Comparison of ENCODE assay signal across 23 cellular contexts in the genomic region with DNA sequence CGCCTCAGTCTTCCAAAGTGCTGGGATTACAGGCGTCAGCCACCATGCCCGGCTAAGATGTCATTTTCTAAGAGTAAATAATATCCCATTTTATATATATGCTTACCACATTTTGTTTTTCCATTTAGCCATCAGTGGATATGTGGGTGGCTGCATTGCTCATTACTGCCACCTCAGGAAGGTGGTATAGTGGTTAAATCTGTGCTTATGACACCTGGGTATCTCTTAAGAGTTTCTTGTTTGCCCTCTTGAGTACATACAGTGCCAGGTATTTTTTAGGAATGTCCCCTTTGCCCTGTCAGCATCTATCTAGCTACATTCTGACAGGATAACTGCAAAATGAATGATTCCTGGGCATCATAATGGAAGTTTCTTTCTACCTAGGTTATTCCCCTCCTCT. TPM values are rescaled to one million over a fixed set of nuclear protein-coding genes. Genes with fewer than 3 reads are reported as not detected.
A peak's percentile ranks its signal among the peaks of the same experiment; 100 is the strongest.
DNase-seq lines count a peak whose midpoint lies in the region; ATAC-seq, FAIRE-seq and TF ChIP-seq lines count a peak whose summit lies in the region.
"Had no signal": no experiment of that assay in that cellular context is flagged by ENCODE, and none has a peak within 500 bp of the region (broad histone marks: within the 10 kb centered on the region; RNA-seq: fewer than 3 reads in every experiment).

No MANE protein-coding gene starts in this region.

- H3K79me2 ChIP-seq in HepG2 (ENCODE audit: insufficient read depth, low read length) (peaks cover 12% of the 10 kb centered on the region), GM23248 (ENCODE audit: insufficient read depth) (peaks cover 24% of the 10 kb centered on the region; the same call in 1 of the 2 replicates), mammary epithelial cell (ENCODE audit: insufficient read depth, low read length) (no peaks in the 10 kb centered on the region)

- intact Hi-C loops in HepG2 (cut with micrococcal nuclease; ENCODE audit: unreplicated experiment) (no loop called here), mammary epithelial cell (cut with micrococcal nuclease) (no loop called here)

- H3K9me3 ChIP-seq in liver (ENCODE audit: control insufficient read depth in 4 of 4, low read length in 3 of 4) (peaks cover 43 to 78% (median 54%) of the 10 kb centered on the region in 4 donors), HepG2 (ENCODE audit: low read length) (peaks cover 38% of the 10 kb centered on the region), endodermal cell (ENCODE audit: control insufficient read depth, low read length) (peaks cover 96% of the 10 kb centered on the region), subcutaneous abdominal adipose tissue (ENCODE audit: control insufficient read depth in 5 of 5, low read length in 5 of 5) (peaks cover 19 to 70% (median 42%) of the 10 kb centered on the region in 5 donors), GM23248 (ENCODE audit: low read depth) (peaks cover 12% of the 10 kb centered on the region), mammary epithelial cell (replicated peaks; ENCODE audit: insufficient read depth, low read length) (peaks cover 26% of the 10 kb centered on the region)

- TF ChIP-seq CTCF in liver (IDR thresholded peaks at IDR 0.05; ENCODE audit: low read depth, low read length, missing input control) (no peak), HepG2 (CRISPR knock-in tag; IDR thresholded peaks at IDR 0.05) (no peak), LNCaP clone FGC (IDR thresholded peaks at IDR 0.05; ENCODE audit: control insufficient read depth, extremely low read depth, insufficient read depth) (peak; percentile 16; the same call in 1 of the 2 replicates), endodermal cell (conservative IDR thresholded peaks at IDR 0.05) (no peak), mammary epithelial cell (conservative IDR thresholded peaks at IDR 0.05 in 1 of 2, IDR thresholded peaks at IDR 0.05 in 1 of 2; ENCODE audit: extremely low read depth in 1 of 2, insufficient read depth in 1 of 2, low read depth in 1 of 2, low read length in 2 of 2) (no peak)

- H3K27me3 ChIP-seq in liver (ENCODE audit: control insufficient read depth in 4 of 4, insufficient read depth in 4 of 4, low read length in 3 of 4) (no peaks in the 10 kb centered on the region), HepG2 (ENCODE audit: control insufficient read depth in 1 of 2, insufficient read depth in 2 of 2, low read length in 2 of 2) (no peaks in the 10 kb centered on the region), endodermal cell (ENCODE audit: control insufficient read depth, insufficient read depth, low read length, poor library complexity, severe bottlenecking) (no peaks in the 10 kb centered on the region), subcutaneous abdominal adipose tissue (ENCODE audit: control insufficient read depth in 5 of 5, insufficient read depth in 4 of 5, low read length in 5 of 5) (no peaks in the 10 kb centered on the region), GM23248 (replicated peaks; ENCODE audit: insufficient read depth) (no peaks in the 10 kb centered on the region), mammary epithelial cell (ENCODE audit: insufficient read depth, low read length) (no peaks in the 10 kb centered on the region)

- ATAC-seq in HepG2: no peak
- ATAC-seq: CD8-positive, alpha-beta T cell; GM12878; GM23338; HCT116 had no signal

- WGBS in liver: 97% methylated on average over 3 of the region's 3 CpGs
- WGBS in HepG2 (ENCODE audit: low lambda C conversion rate): 96% methylated on average over 3 of the region's 3 CpGs
- 100% methylated on average over 1 to 2 of the region's 3 CpGs for WGBS in endodermal cell (ENCODE audit: insufficient coverage in 1 of 2, insufficient read length in 1 of 2), 2 experiments
- WGBS in GM23248 (ENCODE audit: low coverage in 1 of 2, low lambda C conversion rate in 2 of 2, missing lambda C conversion rate in 2 of 2), 2 experiments: 99 to 100% methylated on average over 3 of the region's 3 CpGs
- WGBS in mammary epithelial cell (ENCODE audit: low coverage, missing lambda C conversion rate): 73% methylated on average over 3 of the region's 3 CpGs

- DNase-seq in HepG2 (ENCODE audit: low spot score): no peak
- DNase-seq in LNCaP clone FGC (ENCODE audit: low read depth): no peak
- DNase-seq in endodermal cell: no peak
- no peak for DNase-seq in GM23248
- no peak for DNase-seq in mammary epithelial cell
- DNase-seq in NCI-H146 treated with DMSO at 0.1 percent for 48 hours (lab: John Stamatoyannopoulos, UW; ENCODE audit: unreplicated experiment): no peak
- DNase-seq: C1 segment of cervical spinal cord; Caco-2; CD4-positive, CD25-positive, alpha-beta regulatory T cell; CD8-positive, alpha-beta T cell; DMS153; EL; GDM1; H9 had no signal

- no peak overlapping the region for H3K4me2 ChIP-seq in HepG2 (ENCODE audit: low read depth, low read length)
- H3K4me2 ChIP-seq in GM23248 (ENCODE audit: unreplicated experiment): no peak overlapping the region
- no peak overlapping the region for H3K4me2 ChIP-seq in mammary epithelial cell (ENCODE audit: insufficient read depth, low read depth, low read length)
- H3K4me2 ChIP-seq: GM23338 had no signal

- no peak for TF ChIP-seq RAD21 in liver (IDR thresholded peaks at IDR 0.05)
- no peak for TF ChIP-seq RAD21 in HepG2 (CRISPR knock-in tag; IDR thresholded peaks at IDR 0.05)

- dilution Hi-C loops in mammary epithelial cell (cut with HindIII; ENCODE audit: low sequenced_read_pairs): no loop called here

- no peaks in the 10 kb centered on the region for H3K9me2 ChIP-seq in GM23248 (ENCODE audit: insufficient read depth)

- peaks cover 90% of the 10 kb centered on the region for H3K36me3 Mint-ChIP-seq in endodermal cell (ENCODE audit: low read depth)

- FAIRE-seq in HepG2 (lab: Jason Lieb, UNC): no peak
- FAIRE-seq: A204.1, GM12878, GM19239 had no signal

- H3K4me1 ChIP-seq in liver (ENCODE audit: control insufficient read depth in 4 of 4, insufficient read depth in 4 of 4, low read length in 3 of 4) (no peaks in the 10 kb centered on the region), HepG2 (ENCODE audit: insufficient read depth, low read length) (no peaks in the 10 kb centered on the region), endodermal cell (ENCODE audit: control insufficient read depth, insufficient read depth, low read length) (no peaks in the 10 kb centered on the region), subcutaneous abdominal adipose tissue (ENCODE audit: control insufficient read depth in 5 of 5, insufficient read depth in 5 of 5, low read length in 5 of 5) (no peaks in the 10 kb centered on the region), GM23248 (ENCODE audit: insufficient read depth) (no peaks in the 10 kb centered on the region), mammary epithelial cell (ENCODE audit: insufficient read depth, low read length) (no peaks in the 10 kb centered on the region)
- H3K4me1 ChIP-seq: Caco-2 had no signal

- no peaks in the 10 kb centered on the region for H3K27me3 Mint-ChIP-seq in endodermal cell (ENCODE audit: insufficient read depth)
- H3K27me3 Mint-ChIP-seq: B cell; CD4-positive, CD25-positive, alpha-beta regulatory T cell had no signal

- CTCF ChIA-PET in HepG2 (lab: Yijun Ruan, JAX; ENCODE audit: low intra/inter-chr PET ratio, low total read pairs) (no interaction called here), mammary epithelial cell (lab: Charles Lee; ENCODE audit: low non-redundant PET) (no interaction called here)

- no peaks in the 10 kb centered on the region for H4K20me1 ChIP-seq in HepG2 (ENCODE audit: insufficient read depth, low read length)
- H4K20me1 ChIP-seq in GM23248 (ENCODE audit: insufficient read depth): no peaks in the 10 kb centered on the region
- H4K20me1 ChIP-seq in mammary epithelial cell (ENCODE audit: insufficient read depth, low read length): no peaks in the 10 kb centered on the region

- POLR2A ChIA-PET in HepG2 (lab: Yijun Ruan, JAX): no interaction called here

- no peak overlapping the region for H3K4me3 Mint-ChIP-seq in endodermal cell
- H3K4me3 Mint-ChIP-seq: B cell; CD4-positive, CD25-positive, alpha-beta regulatory T cell; CD8-positive, alpha-beta T cell; GM23338; H9 had no signal

- no peak overlapping the region for H3K27ac ChIP-seq in liver (ENCODE audit: low read depth in 1 of 2, low read length in 2 of 2)
- no peak overlapping the region for H3K27ac ChIP-seq in HepG2 (ENCODE audit: extremely low read length, insufficient read depth, low read length)
- no peak overlapping the region for H3K27ac ChIP-seq in endodermal cell (ENCODE audit: low read depth, low read length)
- H3K27ac ChIP-seq in subcutaneous abdominal adipose tissue (ENCODE audit: low read depth, low read length): no peak overlapping the region
- H3K27ac ChIP-seq in GM23248: no peak overlapping the region
- H3K27ac ChIP-seq in mammary epithelial cell (ENCODE audit: insufficient read depth, low read depth, low read length): no peak overlapping the region
- H3K27ac ChIP-seq: 22Rv1 had no signal

- no peak for TF ChIP-seq POLR2A in HepG2 (IDR thresholded peaks at IDR 0.05; ENCODE audit: insufficient read depth in 1 of 2, low read depth in 2 of 2, low read length in 2 of 2)

- TF ChIP-seq EP300 in HepG2 (IDR thresholded peaks at IDR 0.05; ENCODE audit: low read depth in 2 of 2, low read length in 2 of 2): no peak
- no peak for TF ChIP-seq EP300 in HepG2 (CRISPR knock-in tag; IDR thresholded peaks at IDR 0.05; ENCODE audit: borderline replicate concordance)

- H3K4me3 ChIP-seq in liver (ENCODE audit: low read depth in 1 of 3, low read length in 3 of 3) (peak overlapping the region in 2 of 3 donors; percentile 22 to 56), HepG2 (replicated peaks in 1 of 3; ENCODE audit: insufficient read depth in 1 of 3, low read depth in 2 of 3, low read length in 3 of 3) (no peak overlapping the region), LNCaP clone FGC (ENCODE audit: low read depth, low read length) (no peak overlapping the region), endodermal cell (ENCODE audit: low read length) (peak overlapping the region; percentile 79), subcutaneous abdominal adipose tissue (ENCODE audit: low read depth in 1 of 5, low read length in 5 of 5) (peak overlapping the region in 3 of 5 donors; percentile 33 to 37 (median 35)), GM23248 (no peak overlapping the region), mammary epithelial cell (replicated peaks in 1 of 3; ENCODE audit: insufficient read depth in 1 of 3, low read depth in 2 of 3, low read length in 3 of 3) (no peak overlapping the region)
- H3K4me3 ChIP-seq: GM12878, GM23338 had no signal

- peaks cover 98% of the 10 kb centered on the region for H3K9me3 Mint-ChIP-seq in endodermal cell

- no peak overlapping the region for H3K9ac ChIP-seq in liver (ENCODE audit: low read depth in 1 of 2, low read length in 2 of 2)
- H3K9ac ChIP-seq in HepG2 (ENCODE audit: insufficient read depth, low read depth, low read length): no peak overlapping the region
- H3K9ac ChIP-seq in endodermal cell (ENCODE audit: extremely low read depth, low read length, poor library complexity, severe bottlenecking): no peak overlapping the region
- H3K9ac ChIP-seq in subcutaneous abdominal adipose tissue (ENCODE audit: low read length in 5 of 5): no peak overlapping the region
- no peak overlapping the region for H3K9ac ChIP-seq in GM23248
- H3K9ac ChIP-seq in mammary epithelial cell (ENCODE audit: insufficient read depth, low read length): no peak overlapping the region

- H3K36me3 ChIP-seq in liver (ENCODE audit: control insufficient read depth in 4 of 4, insufficient read depth in 3 of 4, low read depth in 1 of 4, low read length in 3 of 4): peaks cover 8 to 50% (median 38%) of the 10 kb centered on the region in 4 donors
- peaks cover 15 to 49% of the 10 kb centered on the region in 2 experiments for H3K36me3 ChIP-seq in HepG2 (replicated peaks in 1 of 2; ENCODE audit: control insufficient read depth in 1 of 2, insufficient read depth in 2 of 2, low read length in 2 of 2)
- peaks cover 83% of the 10 kb centered on the region for H3K36me3 ChIP-seq in endodermal cell (ENCODE audit: control insufficient read depth, insufficient read depth, low read length)
- H3K36me3 ChIP-seq in subcutaneous abdominal adipose tissue (ENCODE audit: control insufficient read depth in 5 of 5, insufficient read depth in 5 of 5, low read length in 5 of 5): peaks cover 20 to 25% (median 21%) of the 10 kb centered on the region in 5 donors
- H3K36me3 ChIP-seq in GM23248 (ENCODE audit: low read depth): peaks cover 42% of the 10 kb centered on the region
- no peaks in the 10 kb centered on the region for H3K36me3 ChIP-seq in mammary epithelial cell (ENCODE audit: insufficient read depth, low read length)

- in situ Hi-C loops in HepG2 (cut with HindIII; ENCODE audit: extremely low pct_ligation_motif_present, low pct_unique_long_range_greater_than_20kb) (no loop called here), GM23248 (cut with MboI) (no loop called here), mammary epithelial cell (cut with MboI; ENCODE audit: low sequenced_read_pairs in 2 of 2) (no loop called here)

- H2AFZ ChIP-seq in HepG2 (ENCODE audit: low read length): no peak overlapping the region
- no peak overlapping the region for H2AFZ ChIP-seq in GM23248
- H2AFZ ChIP-seq in mammary epithelial cell (ENCODE audit: low read depth, low read length): no peak overlapping the region
- H2AFZ ChIP-seq: GM23338 had no signal

- H3K4me1 Mint-ChIP-seq in endodermal cell: no peaks in the 10 kb centered on the region
- H3K4me1 Mint-ChIP-seq: B cell, GM23338, H9 had no signal

- no TSS peak for BruUV-seq in HepG2 (replicated peaks; lab: Mats Ljungman, UMichigan)
- no TSS peak for BruUV-seq in mammary epithelial cell (replicated peaks; lab: Mats Ljungman, UMichigan)

- H3K27ac Mint-ChIP-seq in endodermal cell: no peak overlapping the region
- H3K27ac Mint-ChIP-seq: B cell; CD4-positive, CD25-positive, alpha-beta regulatory T cell; CD8-positive, alpha-beta T cell; GM23338; H9 had no signal

- 0 out of 2 replicates have a peak, but pooled peaks cover 7% of the 10 kb centered on the region for H3F3A ChIP-seq in GM23248 (ENCODE audit: insufficient read depth)

RNA-seq across cellular contexts. Expression of a gene that starts 14.6 kb away (rescaled TPM):
- total RNA-seq in liver: 10 to 100 TPM; 11.8 to 12.0 TPM
- polyA plus RNA-seq in liver: 1 to 10 TPM; 2.5 to 5.9 TPM
- total RNA-seq in HepG2 (2016; rRNA removed; fragmentation: Illumina TruSeq; extraction: Trizol): 21.0 and 35.5 TPM in 2 replicates
- 5.9 and 6.2 TPM in 2 replicates for total RNA-seq in HepG2 (2016; cell fraction: cytosol; rRNA removed; fragmentation: Illumina TruSeq; extraction: Trizol; ENCODE audit: low read depth)
- total RNA-seq in HepG2 (2016; cell fraction: insoluble cytoplasmic fraction; rRNA removed; fragmentation: Illumina TruSeq; extraction: Trizol): 20.7 and 33.8 TPM in 2 replicates
- total RNA-seq in HepG2 (2016; cell fraction: membrane; rRNA removed; fragmentation: Illumina TruSeq; extraction: Trizol): 11.2 and 12.9 TPM in 2 replicates
- 20.8 and 24.9 TPM in 2 replicates for total RNA-seq in HepG2 (2016; cell fraction: nucleus; rRNA removed; fragmentation: Illumina TruSeq; extraction: Trizol)
- 8.5 and 9.6 TPM in 2 replicates for polyA plus RNA-seq in HepG2 (2011; rRNA removed)
- 5.9 and 8.3 TPM in 2 replicates for polyA plus RNA-seq in HepG2 (2011; cell fraction: cytosol; rRNA removed)
- 8.8 and 12.0 TPM in 2 replicates for polyA plus RNA-seq in HepG2 (2011; cell fraction: nucleus; rRNA removed)
- polyA plus RNA-seq in HepG2 (2012): 7.2 and 8.5 TPM in 2 replicates
- 3.0 and 3.6 TPM in 2 replicates for polyA plus RNA-seq in HepG2 (2016; cell fraction: cytosol; fragmentation: Illumina TruSeq; extraction: Trizol; ENCODE audit: low read depth)
- polyA plus RNA-seq in HepG2 (2016; cell fraction: insoluble cytoplasmic fraction; fragmentation: Illumina TruSeq; extraction: Trizol; ENCODE audit: low read depth): 13.0 and 13.9 TPM in 2 replicates
- 4.0 and 4.6 TPM in 2 replicates for polyA plus RNA-seq in HepG2 (2016; cell fraction: membrane; fragmentation: Illumina TruSeq; extraction: Trizol; ENCODE audit: low read depth)
- 42.0 and 46.3 TPM in 2 replicates for polyA plus RNA-seq in HepG2 (2016; cell fraction: nucleus; fragmentation: Illumina TruSeq; extraction: Trizol; ENCODE audit: insufficient read depth, low read depth)
- 8.7 TPM in 1 of 2 replicates, not detected in the other for polyA minus RNA-seq in HepG2 (2011; rRNA and poly(A)+ RNA removed; ENCODE audit: low replicate concordance)
- polyA minus RNA-seq in HepG2 (2011; cell fraction: cytosol; rRNA and poly(A)+ RNA removed): 16.4 and 17.4 TPM in 2 replicates
- 40.6 and 49.9 TPM in 2 replicates for polyA minus RNA-seq in HepG2 (2011; cell fraction: nucleus; rRNA and poly(A)+ RNA removed)
- 10 to 100 TPM; 24.6 to 28.8 TPM for total RNA-seq in endodermal cell
- polyA plus RNA-seq in endodermal cell (2013, experiment 1 of 2): 15.9 TPM
- 15.6 TPM for polyA plus RNA-seq in endodermal cell (2013, experiment 2 of 2)
- total RNA-seq in GM23248 (2014; rRNA removed; shearing (Covaris generic)): 5.3 and 8.3 TPM in 2 replicates
- 5.3 and 6.8 TPM in 2 replicates for polyA plus RNA-seq in GM23248 (2016; fragmentation: Nextera tagmentation; extraction: Ambion mirVana)
- 1 to 10 TPM; 3.4 to 8.5 TPM for total RNA-seq in mammary epithelial cell
- polyA plus RNA-seq in mammary epithelial cell: 0.36 TPM
- not detected for polyA minus RNA-seq in mammary epithelial cell

RNA-seq across cellular contexts. Expression of a gene that starts 22.7 kb away (rescaled TPM):
- total RNA-seq in liver (10 to 100 TPM in 1 of 2 donors, 1 to 10 TPM in 1; 8.9 to 13.7 TPM), HepG2 (2016; rRNA removed; fragmentation: Illumina TruSeq; extraction: Trizol) (12.8 and 16.5 TPM in 2 replicates), endodermal cell (10 to 100 TPM; 11.6 to 19.2 TPM), mammary epithelial cell (10 to 100 TPM in 1 of 2 donors, 1 to 10 TPM in 1; 8.2 to 10.4 TPM)
- polyA plus RNA-seq in liver (1 to 10 TPM; 3.1 to 4.5 TPM), HepG2 (2011; rRNA removed) (4.5 and 6.0 TPM in 2 replicates), GM23248 (2016; fragmentation: Nextera tagmentation; extraction: Ambion mirVana) (3.2 TPM in 2 replicates), mammary epithelial cell (3.1 TPM)
- total RNA-seq in HepG2 (2016; cell fraction: cytosol; rRNA removed; fragmentation: Illumina TruSeq; extraction: Trizol; ENCODE audit: low read depth): 1.8 and 2.2 TPM in 2 replicates
- total RNA-seq in HepG2 (2016; cell fraction: insoluble cytoplasmic fraction; rRNA removed; fragmentation: Illumina TruSeq; extraction: Trizol): 12.7 and 16.3 TPM in 2 replicates
- 4.7 and 6.4 TPM in 2 replicates for total RNA-seq in HepG2 (2016; cell fraction: membrane; rRNA removed; fragmentation: Illumina TruSeq; extraction: Trizol)
- total RNA-seq in HepG2 (2016; cell fraction: nucleus; rRNA removed; fragmentation: Illumina TruSeq; extraction: Trizol): 12.4 and 15.3 TPM in 2 replicates
- 1.4 and 2.3 TPM in 2 replicates for polyA plus RNA-seq in HepG2 (2011; cell fraction: cytosol; rRNA removed)
- 5.8 and 7.8 TPM in 2 replicates for polyA plus RNA-seq in HepG2 (2011; cell fraction: nucleus; rRNA removed)
- 4.5 and 5.9 TPM in 2 replicates for polyA plus RNA-seq in HepG2 (2012)
- 0.33 and 0.34 TPM in 2 replicates for polyA plus RNA-seq in HepG2 (2016; cell fraction: cytosol; fragmentation: Illumina TruSeq; extraction: Trizol; ENCODE audit: low read depth)
- polyA plus RNA-seq in HepG2 (2016; cell fraction: insoluble cytoplasmic fraction; fragmentation: Illumina TruSeq; extraction: Trizol; ENCODE audit: low read depth): 7.7 and 8.5 TPM in 2 replicates
- 0.97 and 1.1 TPM in 2 replicates for polyA plus RNA-seq in HepG2 (2016; cell fraction: membrane; fragmentation: Illumina TruSeq; extraction: Trizol; ENCODE audit: low read depth)
- 42.0 and 43.2 TPM in 2 replicates for polyA plus RNA-seq in HepG2 (2016; cell fraction: nucleus; fragmentation: Illumina TruSeq; extraction: Trizol; ENCODE audit: insufficient read depth, low read depth)
- 1.4 and 2.1 TPM in 2 replicates for polyA minus RNA-seq in HepG2 (2011; rRNA and poly(A)+ RNA removed; ENCODE audit: low replicate concordance)
- 4.2 and 5.5 TPM in 2 replicates for polyA minus RNA-seq in HepG2 (2011; cell fraction: cytosol; rRNA and poly(A)+ RNA removed)
- polyA minus RNA-seq in HepG2 (2011; cell fraction: nucleus; rRNA and poly(A)+ RNA removed): 8.4 and 11.4 TPM in 2 replicates
- 10.0 TPM for polyA plus RNA-seq in endodermal cell (2013, experiment 1 of 2)
- 10.7 TPM for polyA plus RNA-seq in endodermal cell (2013, experiment 2 of 2)
- total RNA-seq in GM23248 (2014; rRNA removed; shearing (Covaris generic)): 6.3 and 6.8 TPM in 2 replicates
- polyA minus RNA-seq in mammary epithelial cell: 3.0 TPM

RNA-seq across cellular contexts. Expression of a gene that starts 53.7 kb away (rescaled TPM):
- total RNA-seq in liver (1 to 10 TPM; 2.0 to 2.4 TPM), HepG2 (2016; rRNA removed; fragmentation: Illumina TruSeq; extraction: Trizol) (3.9 and 4.9 TPM in 2 replicates), endodermal cell (1 to 10 TPM in 1 of 2 donors, under 1 TPM in 1; 0.38 to 1.4 TPM), mammary epithelial cell (1 to 10 TPM in 1 of 2 donors, under 1 TPM in 1; 0.26 to 3.3 TPM)
- polyA plus RNA-seq in liver (under 1 TPM; 0.33 to 0.61 TPM), HepG2 (2011; rRNA removed) (2.9 TPM in 2 replicates), GM23248 (2016; fragmentation: Nextera tagmentation; extraction: Ambion mirVana) (7.4 and 8.8 TPM in 2 replicates), mammary epithelial cell (0.12 TPM)
- 0.35 and 0.51 TPM in 2 replicates for total RNA-seq in HepG2 (2016; cell fraction: cytosol; rRNA removed; fragmentation: Illumina TruSeq; extraction: Trizol; ENCODE audit: low read depth)
- total RNA-seq in HepG2 (2016; cell fraction: insoluble cytoplasmic fraction; rRNA removed; fragmentation: Illumina TruSeq; extraction: Trizol): 4.1 and 5.3 TPM in 2 replicates
- 1.8 and 2.1 TPM in 2 replicates for total RNA-seq in HepG2 (2016; cell fraction: membrane; rRNA removed; fragmentation: Illumina TruSeq; extraction: Trizol)
- 4.0 and 6.3 TPM in 2 replicates for total RNA-seq in HepG2 (2016; cell fraction: nucleus; rRNA removed; fragmentation: Illumina TruSeq; extraction: Trizol)
- 1.0 and 1.2 TPM in 2 replicates for polyA plus RNA-seq in HepG2 (2011; cell fraction: cytosol; rRNA removed)
- 4.4 and 5.2 TPM in 2 replicates for polyA plus RNA-seq in HepG2 (2011; cell fraction: nucleus; rRNA removed)
- polyA plus RNA-seq in HepG2 (2012): 1.4 and 1.7 TPM in 2 replicates
- polyA plus RNA-seq in HepG2 (2016; cell fraction: cytosol; fragmentation: Illumina TruSeq; extraction: Trizol; ENCODE audit: low read depth): 0.07 and 0.20 TPM in 2 replicates
- polyA plus RNA-seq in HepG2 (2016; cell fraction: insoluble cytoplasmic fraction; fragmentation: Illumina TruSeq; extraction: Trizol; ENCODE audit: low read depth): 2.5 and 2.9 TPM in 2 replicates
- polyA plus RNA-seq in HepG2 (2016; cell fraction: membrane; fragmentation: Illumina TruSeq; extraction: Trizol; ENCODE audit: low read depth): 0.22 and 0.44 TPM in 2 replicates
- polyA plus RNA-seq in HepG2 (2016; cell fraction: nucleus; fragmentation: Illumina TruSeq; extraction: Trizol; ENCODE audit: insufficient read depth, low read depth): 11.0 and 11.8 TPM in 2 replicates
- 1.3 TPM in 1 of 2 replicates, not detected in the other for polyA minus RNA-seq in HepG2 (2011; rRNA and poly(A)+ RNA removed; ENCODE audit: low replicate concordance)
- polyA minus RNA-seq in HepG2 (2011; cell fraction: cytosol; rRNA and poly(A)+ RNA removed): 2.0 and 2.6 TPM in 2 replicates
- polyA minus RNA-seq in HepG2 (2011; cell fraction: nucleus; rRNA and poly(A)+ RNA removed): 8.4 and 9.6 TPM in 2 replicates
- polyA plus RNA-seq in endodermal cell (2013, experiment 1 of 2): 5.0 TPM
- 4.6 TPM for polyA plus RNA-seq in endodermal cell (2013, experiment 2 of 2)
- 7.8 and 12.1 TPM in 2 replicates for total RNA-seq in GM23248 (2014; rRNA removed; shearing (Covaris generic))
- polyA minus RNA-seq in mammary epithelial cell: not detected

Comparison
In these comparisons a context has a peak if more than half of its experiments do, and no peak if none do; other contexts are left out.
1. H3K4me3 ChIP-seq: peak in liver (2 of 3), endodermal cell (single experiment) and subcutaneous abdominal adipose tissue (3 of 5); none in HepG2 (0 of 3), LNCaP clone FGC (single experiment), GM23248 (single experiment) and mammary epithelial cell (0 of 3).